Comparison of ENCODE assay signal across 23 cellular contexts in genomic region chr12:85720308-85721033, GRCh38.
"Had no signal": no experiment of that assay in that cellular context is flagged by ENCODE, and none has a peak within 500 bp of the region (broad histone marks: within the 10 kb centered on the region; RNA-seq: fewer than 3 reads in every experiment).

No MANE protein-coding gene starts in this region.

- ATAC-seq: mucosa of descending colon; natural killer cell treated with Interleukin-12 subunit alpha and Interleukin-12 subunit beta and Interleukin-15 and Interleukin-18, amount 100 ng/mL, for 72 hours; pancreas; sciatic nerve; stimulated activated memory B cell treated with anti-CD40 and anti-IgM and Interleukin-4, amounts not matched to agents 10 μg/mL and 1 μg/mL and 100 μg/mL, for 72 hours; stimulated activated naive CD8-positive, alpha-beta T cell treated with anti-CD3 and anti-CD28 coated beads, Interleukin-15, Interleukin-2, amounts not matched to agents 100 U/mL and 50 U/mL, for 24 hours had no signal

- H3K4me3 ChIP-seq: dorsolateral prefrontal cortex, esophagus muscularis mucosa, lung, mucosa of descending colon, pancreas, testis, tibial artery, uterus had no signal

- H3K27ac ChIP-seq: dorsolateral prefrontal cortex, esophagus muscularis mucosa, neutrophil, pancreas, testis, tibial artery, uterus had no signal

- H3K4me1 ChIP-seq: esophagus muscularis mucosa, pancreas, testis, tibial artery, uterus had no signal

- H3K27me3 ChIP-seq: dorsolateral prefrontal cortex, esophagus muscularis mucosa, neutrophil, pancreas, testis, tibial artery, uterus had no signal

- FAIRE-seq: keratinocyte, pancreas had no signal

- H3K9me3 ChIP-seq: esophagus muscularis mucosa, mucosa of descending colon, neutrophil, pancreas, testis, uterus had no signal

- H3K36me3 ChIP-seq: esophagus muscularis mucosa, neutrophil, pancreas, tibial artery, uterus had no signal

- DNase-seq: cerebellar nuclear complex; cortex of kidney; dorsolateral prefrontal cortex; effector CD4-positive, alpha-beta T cell; foreskin melanocyte; glutamatergic neuron; hypothalamus; mucosa of descending colon; naive B cell; pancreas; stimulated activated CD4-positive, alpha-beta T cell treated with anti-CD3 and anti-CD28 coated beads, Interleukin-4, amount 100 ng/mL, for 4 hours; stimulated activated naive CD8-positive, alpha-beta T cell treated with anti-CD3 and anti-CD28 coated beads, Interleukin-15, Interleukin-2, amounts not matched to agents 100 U/mL and 50 U/mL, for 24 hours; substantia nigra; testis; tibial artery; uterus had no signal
